In the genomic region with DNA sequence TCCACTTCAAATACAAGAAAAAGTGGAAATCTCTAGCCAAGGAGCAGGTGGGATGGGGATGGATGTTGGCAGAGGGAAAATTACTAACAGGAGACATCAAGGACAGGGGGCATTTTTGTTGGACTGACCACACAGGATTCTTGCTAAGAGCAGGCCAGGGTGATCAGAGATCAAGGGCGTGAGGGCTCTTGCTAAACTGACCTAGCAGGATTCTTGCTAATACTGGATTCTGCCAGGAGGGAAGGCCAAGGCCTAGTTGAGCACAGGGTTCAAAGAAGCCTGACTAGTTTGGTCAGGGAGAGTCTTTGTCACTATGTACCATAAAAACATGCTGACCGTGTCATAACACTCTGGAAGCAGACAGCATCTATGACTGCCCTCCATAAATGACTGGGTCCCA, we compare ENCODE assay signal across 3 cellular contexts.
"Had no signal": no experiment of that assay in that cellular context is flagged by ENCODE, and none has a peak within 500 bp of the region (broad histone marks: within the 10 kb centered on the region; RNA-seq: fewer than 3 reads in every experiment).

No MANE protein-coding gene starts in this region.

- ATAC-seq: GM12878 had no signal

- H3K4me3 ChIP-seq: GM12878 had no signal

- DNase-seq: GDM1, GF-D8 had no signal
